8 cellular contexts compared by ENCODE assay signal in genomic region chr22:39173787-39174497, GRCh38. TPM values are rescaled to one million over a fixed set of nuclear protein-coding genes. Genes with fewer than 3 reads are reported as not detected.
DNase-seq lines count a peak whose midpoint lies in the region; ATAC-seq and TF ChIP-seq lines count a peak whose summit lies in the region.

No MANE protein-coding gene starts in this region.

- no peak overlapping the region for H2AFZ ChIP-seq in ACC112 (ENCODE audit: low read length, unreplicated experiment)
- peak overlapping the region; percentile 66 for H2AFZ ChIP-seq in neural progenitor cell (replicated peaks)

- in situ Hi-C loops in ACHN (cut with HindIII; ENCODE audit: low pct_ligation_motif_present, low pct_unique_long_range_greater_than_20kb, low sequenced_read_pairs) = no loop called here

- H3K9me3 ChIP-seq in ectodermal cell (ENCODE audit: control insufficient read depth, low read length) (no peaks in the 10 kb centered on the region), neural progenitor cell (ENCODE audit: low read depth) (no peaks in the 10 kb centered on the region)

- ATAC-seq in T-cell (replicated peaks in 1 of 4) = peak in 3 of 4 experiments; percentile 3 to 42 (median 28)
- no peak for ATAC-seq in HG03432 (IDR thresholded peaks at IDR 0.05; ENCODE audit: unreplicated experiment)
- ATAC-seq in HG02884 (IDR thresholded peaks at IDR 0.05; ENCODE audit: unreplicated experiment) = no peak

- no peaks in the 10 kb centered on the region for H3K27me3 ChIP-seq in ACC112 (ENCODE audit: insufficient read depth, low read length)
- no peaks in the 10 kb centered on the region for H3K27me3 ChIP-seq in ectodermal cell (ENCODE audit: control insufficient read depth, insufficient read depth, low read length, poor library complexity, severe bottlenecking)
- H3K27me3 ChIP-seq in neural progenitor cell = no peaks in the 10 kb centered on the region

- H3K27ac ChIP-seq in ACC112 (ENCODE audit: low read depth, low read length) = peak overlapping the region; percentile 90
- H3K27ac ChIP-seq in ectodermal cell (ENCODE audit: insufficient read depth, low read depth, low read length, poor library complexity, severe bottlenecking) = peak overlapping the region; percentile 93
- H3K27ac ChIP-seq in neural progenitor cell = peak overlapping the region; percentile 75

- CTCF ChIA-PET in T-cell (lab: Charles Lee) = interaction anchor here (0.5 to 1.6 kb wide), 3 partner anchors 112 to 145 kb away, joined by 5 to 13 read pairs (median 8); partner anchors contain the start of gene RPL3 (in 1 of the 2)

- WGBS in ectodermal cell, 2 experiments = 60 to 63% methylated on average over 11 of the region's 11 CpGs

- H3K4me3 ChIP-seq in ACC112 (ENCODE audit: low read depth, low read length) (no peak overlapping the region), ectodermal cell (ENCODE audit: insufficient read depth, low read depth, low read length) (no peak overlapping the region), neural progenitor cell (no peak overlapping the region)

- H3K27ac Mint-ChIP-seq in T-cell = peak overlapping the region; percentile 94 to 97
- peak overlapping the region; percentile 98 for H3K27ac Mint-ChIP-seq in neural progenitor cell

- TF ChIP-seq CTCF in neural progenitor cell (IDR thresholded peaks at IDR 0.05) = no peak

- H3K4me1 Mint-ChIP-seq in T-cell (peaks cover 45 to 71% (median 69%) of the 10 kb centered on the region in 3 donors), neural progenitor cell (peaks cover 73% of the 10 kb centered on the region)

- DNase-seq in T-cell (peak in 33 of 34 experiments; percentile 17 to 70 (median 49)), neural progenitor cell (ENCODE audit: low spot score) (no peak), ACHN (no peak), iPS-NIHi7 (ENCODE audit: extremely low spot score) (no peak)

- H3K36me3 ChIP-seq in ACC112 (ENCODE audit: insufficient read depth, low read length) = no peaks in the 10 kb centered on the region
- no peaks in the 10 kb centered on the region for H3K36me3 ChIP-seq in ectodermal cell (ENCODE audit: control insufficient read depth, insufficient read depth, low read length)
- no peaks in the 10 kb centered on the region for H3K36me3 ChIP-seq in neural progenitor cell

- POLR2A ChIA-PET in T-cell (lab: Charles Lee) = interaction anchor here (0.5 to 1.4 kb wide), 4 partner anchors 32 to 1070 kb away, joined by 3 to 12 read pairs (median 4); partner anchors contain the start of gene RPL3 (in 1 of the 2)

- H3K4me1 ChIP-seq in ACC112 (ENCODE audit: control insufficient read depth, insufficient read depth, low read length, unreplicated experiment) (peaks cover 59% of the 10 kb centered on the region), ectodermal cell (ENCODE audit: control insufficient read depth, insufficient read depth, low read length) (peaks cover 60% of the 10 kb centered on the region), neural progenitor cell (peaks cover 57% of the 10 kb centered on the region)

- no peaks in the 10 kb centered on the region for H4K20me1 ChIP-seq in neural progenitor cell (ENCODE audit: low read depth)

- H3K9me3 Mint-ChIP-seq in T-cell = no peaks in the 10 kb centered on the region
- no peaks in the 10 kb centered on the region for H3K9me3 Mint-ChIP-seq in neural progenitor cell

- peaks cover 36% of the 10 kb centered on the region for H3F3A ChIP-seq in neural progenitor cell (ENCODE audit: low read depth)

- H3K27me3 Mint-ChIP-seq in T-cell (no peaks in the 10 kb centered on the region), neural progenitor cell (ENCODE audit: insufficient read depth, low read depth) (peaks cover 12% of the 10 kb centered on the region)

- H3K4me2 ChIP-seq in neural progenitor cell = peak overlapping the region; percentile 53

- H3K79me2 ChIP-seq in ACC112 (ENCODE audit: control insufficient read depth, insufficient read depth, low read length, unreplicated experiment) (no peaks in the 10 kb centered on the region), neural progenitor cell (ENCODE audit: low read depth) (no peaks in the 10 kb centered on the region)

- no peaks in the 10 kb centered on the region for H3K36me3 Mint-ChIP-seq in T-cell
- H3K36me3 Mint-ChIP-seq in neural progenitor cell = no peaks in the 10 kb centered on the region

- H3K4me3 Mint-ChIP-seq in T-cell (peak overlapping the region; percentile 43 to 80 (median 61)), neural progenitor cell (peak overlapping the region; percentile 9)

- H3K9ac ChIP-seq in neural progenitor cell = no peak overlapping the region

RNA-seq across cellular contexts. Expression of gene CBX7, which starts 21.5 kb away (rescaled TPM):
- 100 to 1,000 TPM in 3 of 5 donors, 10 to 100 TPM in 2; 67.4 to 160 (median 149) TPM for total RNA-seq in T-cell
- polyA plus RNA-seq in ectodermal cell (2013, experiment 1 of 4) = 5.6 TPM
- 6.0 TPM for polyA plus RNA-seq in ectodermal cell (2013, experiment 2 of 4)
- 6.4 TPM for polyA plus RNA-seq in ectodermal cell (2013, experiment 3 of 4)
- 7.3 TPM for polyA plus RNA-seq in ectodermal cell (2013, experiment 4 of 4)
- 0.71 and 7.7 TPM in 2 replicates for total RNA-seq in neural progenitor cell (ENCODE audit: low replicate concordance)

Comparison
In these comparisons a context has a peak if more than half of its experiments do, and no peak if none do; other contexts are left out.
1. ATAC-seq: peak in T-cell (3 of 4); none in HG03432 (single experiment) and HG02884 (single experiment).
2. DNase-seq: peak in T-cell (33 of 34); none in neural progenitor cell (single experiment), ACHN (single experiment) and iPS-NIHi7 (single experiment).
3. Peak in every context shown above with its lines, with median percentiles within 50 percentile points of each other: H3K27ac ChIP-seq.